Comparison of ENCODE assay signal across 8 cellular contexts in the genomic region with DNA sequence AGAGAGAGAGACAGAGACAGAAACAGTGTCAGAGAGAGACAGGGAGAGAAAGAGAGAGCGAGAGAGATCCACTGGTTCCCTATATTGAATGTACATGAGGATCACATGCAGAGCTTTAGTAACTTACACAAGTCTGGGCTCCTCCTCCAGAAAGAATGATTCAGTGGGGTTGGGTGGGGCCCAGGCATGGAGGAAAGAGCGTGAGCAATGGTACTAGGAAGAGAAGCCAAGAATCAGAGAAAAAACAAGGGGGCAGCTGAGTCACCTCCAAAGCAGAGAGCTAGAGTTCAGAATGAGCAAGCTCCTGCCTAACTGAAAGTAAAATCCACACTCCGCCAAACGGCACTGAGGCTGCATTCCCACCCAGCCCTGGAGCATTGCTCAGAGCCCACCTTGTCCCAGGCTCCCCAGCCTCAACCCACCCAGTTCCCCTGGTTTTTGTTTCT.
A peak's percentile ranks its signal among the peaks of the same experiment; 100 is the strongest.
DNase-seq lines count a peak whose midpoint lies in the region; ATAC-seq and TF ChIP-seq lines count a peak whose summit lies in the region.

No MANE protein-coding gene starts in this region.

- no peaks in the 10 kb centered on the region for H3K36me3 ChIP-seq in suprapubic skin

- H3K36me3 Mint-ChIP-seq in activated naive CD8-positive, alpha-beta T cell treated with anti-CD3 and anti-CD28 coated beads for 36 hours, result no peaks in the 10 kb centered on the region

- no peak for TF ChIP-seq CTCF in suprapubic skin (IDR thresholded peaks at IDR 0.05)

- no peaks in the 10 kb centered on the region for H3K9me3 ChIP-seq in suprapubic skin

- TF ChIP-seq EP300 in suprapubic skin (IDR thresholded peaks at IDR 0.05), result no peak

- H3K27me3 Mint-ChIP-seq in activated naive CD8-positive, alpha-beta T cell treated with anti-CD3 and anti-CD28 coated beads for 36 hours, result peaks cover 8% of the 10 kb centered on the region

- no peaks in the 10 kb centered on the region for H3K27me3 ChIP-seq in suprapubic skin

- H3K4me1 Mint-ChIP-seq in activated naive CD8-positive, alpha-beta T cell treated with anti-CD3 and anti-CD28 coated beads for 36 hours, result no peaks in the 10 kb centered on the region

- DNase-seq in stimulated activated CD4-positive, alpha-beta T cell treated with anti-CD3 and anti-CD28 coated beads, Interleukin-1b, Interleukin-23, amount 100 ng/mL, for 48 hours, result peak; percentile 7
- DNase-seq in stimulated activated CD4-positive, alpha-beta T cell treated with anti-CD3 and anti-CD28 coated beads, Interleukin-4, amount 100 ng/mL, for 24 hours, result no peak
- DNase-seq in activated naive CD8-positive, alpha-beta T cell treated with anti-CD3 and anti-CD28 coated beads for 36 hours, result peak; percentile 3
- peak; percentile 27 for DNase-seq in inferior parietal cortex (ENCODE audit: extremely low spot score)
- peak; percentile 83 to 88 for DNase-seq in suprapubic skin (ENCODE audit: low spot score in 2 of 2)
- no peak for DNase-seq in activated effector memory CD4-positive, alpha-beta T cell treated with anti-CD3 and anti-CD28 coated beads, Interleukin-2, amount 50 U/mL, for 16 hours
- DNase-seq in middle frontal gyrus (ENCODE audit: extremely low spot score, low spot score), result no peak

- H3K4me1 ChIP-seq in suprapubic skin, result peaks cover 29% of the 10 kb centered on the region

- WGBS in suprapubic skin, result 23% methylated on average over 4 of the region's 4 CpGs

- TF ChIP-seq POLR2A in suprapubic skin (IDR thresholded peaks at IDR 0.05), result peak in 1 of 2 donors; percentile 32

- H3K27ac ChIP-seq in suprapubic skin, result peak overlapping the region; percentile 87

- ATAC-seq in HG02884 (IDR thresholded peaks at IDR 0.05; ENCODE audit: unreplicated experiment), result no peak

- peak overlapping the region; percentile 43 for H3K4me3 ChIP-seq in suprapubic skin

- no peak overlapping the region for H3K27ac Mint-ChIP-seq in activated naive CD8-positive, alpha-beta T cell treated with anti-CD3 and anti-CD28 coated beads for 36 hours

- H3K4me3 Mint-ChIP-seq in activated naive CD8-positive, alpha-beta T cell treated with anti-CD3 and anti-CD28 coated beads for 36 hours, result no peak overlapping the region

- H3K9me3 Mint-ChIP-seq in activated naive CD8-positive, alpha-beta T cell treated with anti-CD3 and anti-CD28 coated beads for 36 hours, result no peaks in the 10 kb centered on the region

Comparison
In these comparisons a context has a peak if more than half of its experiments do, and no peak if none do; other contexts are left out.
1. DNase-seq: peak in stimulated activated CD4-positive, alpha-beta T cell treated with anti-CD3 and anti-CD28 coated beads, Interleukin-1b, Interleukin-23, amount 100 ng/mL, for 48 hours (single experiment), activated naive CD8-positive, alpha-beta T cell treated with anti-CD3 and anti-CD28 coated beads for 36 hours (single experiment), inferior parietal cortex (single experiment) and suprapubic skin (2 of 2); none in stimulated activated CD4-positive, alpha-beta T cell treated with anti-CD3 and anti-CD28 coated beads, Interleukin-4, amount 100 ng/mL, for 24 hours (single experiment), activated effector memory CD4-positive, alpha-beta T cell treated with anti-CD3 and anti-CD28 coated beads, Interleukin-2, amount 50 U/mL, for 16 hours (single experiment) and middle frontal gyrus (single experiment).